In genomic region chr19:39398297-39398864, GRCh38 we compare ENCODE assay signal across 6 cellular contexts. TPM values are rescaled to one million over a fixed set of nuclear protein-coding genes. Genes with fewer than 3 reads are reported as not detected.
A peak's percentile ranks its signal among the peaks of the same experiment; 100 is the strongest.
DNase-seq lines count a peak whose midpoint lies in the region; ATAC-seq and TF ChIP-seq lines count a peak whose summit lies in the region.

No MANE protein-coding gene starts in this region.

- H3K27me3 ChIP-seq in GM06990 (replicated peaks; ENCODE audit: control insufficient read depth, insufficient read depth, low read length) = no peaks in the 10 kb centered on the region

- in situ Hi-C loops in GM13977 (cut with MboI; ENCODE audit: low pct_unique_long_range_greater_than_20kb, low sequenced_read_pairs, unreplicated experiment) = no loop called here

- H3K4me3 Mint-ChIP-seq in activated CD4-positive, alpha-beta T cell treated with anti-CD3 and anti-CD28 coated beads for 36 hours = peak overlapping the region; percentile 52

- H3K9me3 Mint-ChIP-seq in activated CD4-positive, alpha-beta T cell treated with anti-CD3 and anti-CD28 coated beads for 36 hours (ENCODE audit: low read depth) = no peaks in the 10 kb centered on the region

- DNase-seq in GM06990 (ENCODE audit: extremely low read depth, insufficient read length) (peak; percentile 75), head of caudate nucleus (peak in 31 of 42 donors; percentile 29 to 76 (median 55)), GM13977 (ENCODE audit: low spot score) (no peak)
- DNase-seq in activated CD4-positive, alpha-beta T cell treated with anti-CD3 and anti-CD28 coated beads for 36 hours = peak; percentile 81
- DNase-seq in stimulated activated naive CD8-positive, alpha-beta T cell treated with anti-CD3 and anti-CD28 coated beads, Interleukin-15, Interleukin-2, amounts not matched to agents 100 U/mL and 50 U/mL, for 24 hours = peak; percentile 71

- peak overlapping the region; percentile 30 for H3K4me3 ChIP-seq in GM06990 (replicated peaks; ENCODE audit: low read depth, low read length)

- POLR2A ChIA-PET in activated CD4-positive, alpha-beta T cell treated with anti-CD3 and anti-CD28 coated beads for 36 hours (lab: Charles Lee) = interaction anchor here (0.7 to 2.4 kb wide), 6 partner anchors 10 to 50 kb away, joined by 3 to 42 read pairs (median 10); partner anchors contain the start of genes PLEKHG2, RPS16 and ZFP36

- TF ChIP-seq CTCF in GM06990 (IDR thresholded peaks at IDR 0.05; ENCODE audit: insufficient read depth, low read length, poor library complexity, severe bottlenecking) = no peak
- no peak for TF ChIP-seq CTCF in GM13977 (IDR thresholded peaks at IDR 0.05; ENCODE audit: extremely low read depth, insufficient read depth, missing control alignments)

- peaks cover 22% of the 10 kb centered on the region for H3K36me3 Mint-ChIP-seq in activated CD4-positive, alpha-beta T cell treated with anti-CD3 and anti-CD28 coated beads for 36 hours (ENCODE audit: low read depth)

- CTCF ChIA-PET in activated CD4-positive, alpha-beta T cell treated with anti-CD3 and anti-CD28 coated beads for 36 hours (lab: Charles Lee) = interaction anchor here (0.6 to 3.7 kb wide), 27 partner anchors 9 to 186 kb away, joined by 3 to 79 read pairs (median 4); partner anchors contain the start of genes GMFG, PLEKHG2, RPS16 and SAMD4B

- intact Hi-C loops in activated CD4-positive, alpha-beta T cell treated with anti-CD3 and anti-CD28 coated beads for 36 hours (cut with DNase I, micrococcal nuclease) = loop anchor here (5.0 kb wide), 2 partner anchors 34 to 186 kb away; no protein-coding TSS in a partner anchor
- intact Hi-C loops in head of caudate nucleus (cut with DNase I) = loop anchor here (5.0 to 10.0 kb wide), 2 partner anchors 54 to 134 kb away; partner anchors contain the start of genes EID2B and SAMD4B

- H3K27ac Mint-ChIP-seq in activated CD4-positive, alpha-beta T cell treated with anti-CD3 and anti-CD28 coated beads for 36 hours = peak overlapping the region; percentile 97

- no peaks in the 10 kb centered on the region for H3K27me3 Mint-ChIP-seq in activated CD4-positive, alpha-beta T cell treated with anti-CD3 and anti-CD28 coated beads for 36 hours

- peaks cover 60% of the 10 kb centered on the region for H3K4me1 Mint-ChIP-seq in activated CD4-positive, alpha-beta T cell treated with anti-CD3 and anti-CD28 coated beads for 36 hours

- H3K36me3 ChIP-seq in GM06990 (ENCODE audit: control insufficient read depth, insufficient read depth, low read length) = peaks cover 8% of the 10 kb centered on the region

- ATAC-seq in activated CD4-positive, alpha-beta T cell treated with anti-CD3 and anti-CD28 coated beads for 36 hours = peak; percentile 16
- peak; percentile 20 for ATAC-seq in stimulated activated naive CD8-positive, alpha-beta T cell treated with anti-CD3 and anti-CD28 coated beads, Interleukin-15, Interleukin-2, amounts not matched to agents 100 U/mL and 50 U/mL, for 24 hours
- no peak for ATAC-seq in HG02884 (IDR thresholded peaks at IDR 0.05; ENCODE audit: unreplicated experiment)

RNA-seq across cellular contexts. Expression of gene MED29, which starts 7.2 kb away (rescaled TPM):
- total RNA-seq in activated CD4-positive, alpha-beta T cell treated with anti-CD3 and anti-CD28 coated beads for 36 hours = 10 to 100 TPM; 24.0 to 34.6 TPM

RNA-seq across cellular contexts. Expression of gene PAF1, which starts 7.5 kb away (rescaled TPM):
- 10 to 100 TPM; 40.4 to 54.2 TPM for total RNA-seq in activated CD4-positive, alpha-beta T cell treated with anti-CD3 and anti-CD28 coated beads for 36 hours

RNA-seq across cellular contexts. Expression of gene ZFP36, which starts 8.3 kb away (rescaled TPM):
- total RNA-seq in activated CD4-positive, alpha-beta T cell treated with anti-CD3 and anti-CD28 coated beads for 36 hours = 10 to 100 TPM; 69.1 to 69.3 TPM

RNA-seq across cellular contexts. Expression of gene PLEKHG2, which starts 14.1 kb away (rescaled TPM):
- 10 to 100 TPM; 46.0 to 65.5 TPM for total RNA-seq in activated CD4-positive, alpha-beta T cell treated with anti-CD3 and anti-CD28 coated beads for 36 hours

RNA-seq across cellular contexts. Expression of gene RPS16, which starts 37.4 kb away (rescaled TPM):
- total RNA-seq in activated CD4-positive, alpha-beta T cell treated with anti-CD3 and anti-CD28 coated beads for 36 hours = 1,000 to 10,000 TPM; 3,146 to 3,331 TPM
